Comparison of ENCODE assay signal across 8 cellular contexts in genomic region chr9:124940894-124941688, GRCh38. TPM values are rescaled to one million over a fixed set of nuclear protein-coding genes. Genes with fewer than 3 reads are reported as not detected.
DNase-seq lines count a peak whose midpoint lies in the region; ATAC-seq and TF ChIP-seq lines count a peak whose summit lies in the region.

GOLGA1 (minus strand) TSS chr9:124941083; CDS start chr9:124938711, 2,372 bp downstream.

- no peaks in the 10 kb centered on the region for H3K9me2 ChIP-seq in PC-9 (ENCODE audit: insufficient read depth)

- peak within 1 kb of the TSS; percentile 90 for H3K4me2 ChIP-seq in PC-9

- DNase-seq in DMS53 (lab: John Stamatoyannopoulos, UW) = peak; percentile 98
- DNase-seq in KBM-7 = peak; percentile 95
- peak; percentile 82 to 98 for DNase-seq in PC-9
- DNase-seq in activated T-cell treated with anti-CD3 and anti-CD28 coated beads, Interleukin-2, amount 50 U/mL, for 4 hours = peak; percentile 91
- peak; percentile 93 for DNase-seq in stimulated activated CD8-positive, alpha-beta memory T cell treated with anti-CD3 and anti-CD28 coated beads, Interleukin-4, amount 100 ng/mL, for 48 hours

- peak within 1 kb of the TSS; percentile 88 for H3K4me3 Mint-ChIP-seq in activated T-cell treated with anti-CD3 and anti-CD28 coated beads, Interleukin-2, amount 50 U/mL, for 4 hours

- BruUV-seq in PC-9 (replicated peaks; lab: Mats Ljungman, UMichigan) = no TSS peak

- H3K27ac ChIP-seq in PC-9 (peak within 1 kb of the TSS; percentile 83), esophagus (ENCODE audit: low read depth in 2 of 2, low read length in 1 of 2) (peak within 1 kb of the TSS; percentile 96 to 98)

- peaks cover 9% of the 10 kb centered on the region for H3K79me2 ChIP-seq in PC-9 (ENCODE audit: low read depth)

- H3K4me1 ChIP-seq in PC-9 (replicated peaks; ENCODE audit: insufficient read depth) = peaks cover 19% of the 10 kb centered on the region
- no peaks in the 10 kb centered on the region for H3K4me1 ChIP-seq in esophagus (ENCODE audit: control insufficient read depth in 2 of 2, insufficient read depth in 2 of 2, low read length in 1 of 2)
- H3K4me1 ChIP-seq in mucosa of stomach (ENCODE audit: control insufficient read depth, insufficient read depth, low read length) = peaks cover 9% of the 10 kb centered on the region

- H2AFZ ChIP-seq in PC-9 = peak within 1 kb of the TSS; percentile 97

- H4K20me1 ChIP-seq in PC-9 (ENCODE audit: insufficient read depth) = no peaks in the 10 kb centered on the region

- no peaks in the 10 kb centered on the region for H3K27me3 Mint-ChIP-seq in activated T-cell treated with anti-CD3 and anti-CD28 coated beads, Interleukin-2, amount 50 U/mL, for 4 hours (ENCODE audit: low read depth)

- H3K27me3 ChIP-seq in PC-9 (ENCODE audit: insufficient read depth, low read depth) = no peaks in the 10 kb centered on the region
- H3K27me3 ChIP-seq in esophagus (ENCODE audit: control insufficient read depth in 1 of 2, insufficient read depth in 2 of 2, low read length in 2 of 2) = no peaks in the 10 kb centered on the region
- no peaks in the 10 kb centered on the region for H3K27me3 ChIP-seq in mucosa of stomach (ENCODE audit: control insufficient read depth, insufficient read depth, low read length)

- no peaks in the 10 kb centered on the region for H3K9me3 ChIP-seq in PC-9 (ENCODE audit: insufficient read depth, low read depth)
- no peaks in the 10 kb centered on the region for H3K9me3 ChIP-seq in esophagus (ENCODE audit: control insufficient read depth in 2 of 2, insufficient read depth in 1 of 2, low read depth in 1 of 2, low read length in 1 of 2)
- H3K9me3 ChIP-seq in mucosa of stomach (ENCODE audit: control insufficient read depth, low read length) = no peaks in the 10 kb centered on the region

- ATAC-seq in GM21717 (IDR thresholded peaks at IDR 0.05; ENCODE audit: unreplicated experiment) = peak; percentile 72
- ATAC-seq in activated T-cell treated with anti-CD3 and anti-CD28 coated beads, Interleukin-2, amount 50 U/mL, for 4 hours = peak; percentile 90 to 91

- intact Hi-C loops in PC-9 (cut with micrococcal nuclease; ENCODE audit: unreplicated experiment) = loop anchor here (1.0 to 2.0 kb wide), 2 partner anchors 172 to 202 kb away; partner anchors contain the start of gene SCAI

- H3F3A ChIP-seq in PC-9 (ENCODE audit: insufficient read depth, low read depth) = peaks cover 27% of the 10 kb centered on the region; the same call in 1 of the 2 replicates

- no peaks in the 10 kb centered on the region for H3K9me3 Mint-ChIP-seq in activated T-cell treated with anti-CD3 and anti-CD28 coated beads, Interleukin-2, amount 50 U/mL, for 4 hours

- H3K4me1 Mint-ChIP-seq in activated T-cell treated with anti-CD3 and anti-CD28 coated beads, Interleukin-2, amount 50 U/mL, for 4 hours (ENCODE audit: low read depth) = peaks cover 23% of the 10 kb centered on the region

- no peak for TF ChIP-seq CTCF in PC-9 (conservative IDR thresholded peaks at IDR 0.05)

- POLR2A ChIA-PET in PC-9 (lab: Charles Lee; ENCODE audit: unreplicated experiment) = no interaction called here

- no peaks in the 10 kb centered on the region for H3K36me3 ChIP-seq in PC-9 (ENCODE audit: low read depth)
- H3K36me3 ChIP-seq in esophagus (ENCODE audit: control insufficient read depth in 2 of 2, insufficient read depth in 2 of 2, low read length in 1 of 2) = peaks cover 3% of the 10 kb centered on the region in 2 donors
- peaks cover 1% of the 10 kb centered on the region for H3K36me3 ChIP-seq in mucosa of stomach (ENCODE audit: control insufficient read depth, insufficient read depth, low read length)

- in situ Hi-C loops in KBM-7 (cut with MboI; ENCODE audit: low pct_unique_long_range_greater_than_20kb, low sequenced_read_pairs) = no loop called here

- CTCF ChIA-PET in PC-9 (lab: Charles Lee) = no interaction called here

- H3K9ac ChIP-seq in mucosa of stomach (ENCODE audit: low read length) = peak within 1 kb of the TSS; percentile 97

- peak within 1 kb of the TSS; percentile 71 for H3K4me3 ChIP-seq in PC-9
- H3K4me3 ChIP-seq in esophagus (ENCODE audit: low read depth in 1 of 2, low read length in 2 of 2) = peak within 1 kb of the TSS; percentile 81 to 90
- H3K4me3 ChIP-seq in mucosa of stomach (ENCODE audit: low read length) = peak within 1 kb of the TSS; percentile 90

- 0 to 1% methylated on average over 71 of the region's 71 CpGs for WGBS in esophagus, 2 donors

- peaks cover 5% of the 10 kb centered on the region for H3K36me3 Mint-ChIP-seq in activated T-cell treated with anti-CD3 and anti-CD28 coated beads, Interleukin-2, amount 50 U/mL, for 4 hours (ENCODE audit: insufficient read depth)

RNA-seq across cellular contexts. Expression of gene GOLGA1, which starts in this region (rescaled TPM):
- total RNA-seq in PC-9 (2021) = 23.0 and 26.2 TPM in 2 replicates
- total RNA-seq in activated T-cell treated with anti-CD3 and anti-CD28 coated beads, Interleukin-2, amount 50 U/mL, for 4 hours = 10 to 100 TPM; 13.0 to 15.4 (median 14.0) TPM
- polyA plus RNA-seq in esophagus = 1 to 10 TPM; 5.9 to 6.5 TPM

Comparison
In these comparisons a context has a peak if more than half of its experiments do, and no peak if none do; other contexts are left out.
1. Peak in every context shown above with its lines: DNase-seq, ATAC-seq, H3K4me3 ChIP-seq and H3K27ac ChIP-seq.